ENCODE assay signal across 4 cellular contexts in genomic region chr6:12730809-12731208, GRCh38. TPM values are rescaled to one million over a fixed set of nuclear protein-coding genes. Genes with fewer than 3 reads are reported as not detected.
A peak's percentile ranks its signal among the peaks of the same experiment; 100 is the strongest.
DNase-seq lines count a peak whose midpoint lies in the region; ATAC-seq, FAIRE-seq and TF ChIP-seq lines count a peak whose summit lies in the region.
"Not testable (repeated sequence)": the region's sequence is repeated elsewhere in the genome, so short reads cannot be mapped to it uniquely, and the experiment has no call there.
"Had no signal": no experiment of that assay in that cellular context is flagged by ENCODE, and none has a peak within 500 bp of the region (broad histone marks: within the 10 kb centered on the region; RNA-seq: fewer than 3 reads in every experiment).

No MANE protein-coding gene starts in this region.

- not testable (repeated sequence) for TF ChIP-seq POLR2A in A549 (IDR thresholded peaks at IDR 0.05; ENCODE audit: low read length)

- not testable (repeated sequence) for H3K27ac Mint-ChIP-seq in WTC11

- not testable (repeated sequence) for H3K9me3 ChIP-seq in A549; HEK293 (ENCODE audit: control insufficient read depth, insufficient read depth, low read depth, low read length)

- not testable (repeated sequence) for H3K9me3 Mint-ChIP-seq in WTC11

- not testable (repeated sequence) for H3K36me3 ChIP-seq in HEK293 (ENCODE audit: control insufficient read depth in 2 of 2, insufficient read depth in 1 of 2, low read length in 2 of 2)

- not testable (repeated sequence) for DNase-seq in A549 (ENCODE audit: low read depth in 1 of 2, low spot score in 1 of 2); WTC11 (ENCODE audit: low spot score)

- TF ChIP-seq CTCF in A549 (IDR thresholded peaks at IDR 0.05); HEK293 (tag by site-specific recombination; IDR thresholded peaks at IDR 0.05); WTC11 (IDR thresholded peaks at IDR 0.05): not testable (repeated sequence)

- not testable (repeated sequence) for TF ChIP-seq RAD21 in A549 (conservative IDR thresholded peaks at IDR 0.05 in 1 of 2, IDR thresholded peaks at IDR 0.05 in 1 of 2)

- 54% methylated on average over 2 of the region's 2 CpGs for WGBS in A549 (ENCODE audit: missing lambda C conversion rate)

- POLR2A ChIA-PET in A549 (lab: Yijun Ruan, JAX); HEK293 (lab: Yijun Ruan, JAX): not testable (repeated sequence)
- POLR2A ChIA-PET in WTC11 (lab: Charles Lee) = interaction anchor here (0.6 kb wide), 1 partner anchor 67 kb away, joined by 8 read pairs; no protein-coding TSS in a partner anchor

- H3K36me3 Mint-ChIP-seq in WTC11 = not testable (repeated sequence)

- H3K4me3 Mint-ChIP-seq in WTC11 = not testable (repeated sequence)

- not testable (repeated sequence) for FAIRE-seq in A549 (lab: Jason Lieb, UNC)

- CTCF ChIA-PET in A549 (lab: Yijun Ruan, JAX); HEK293 (lab: Yijun Ruan, JAX); WTC11 (lab: Charles Lee): not testable (repeated sequence)

- not testable (repeated sequence) for H3K27ac ChIP-seq in A549; HEK293 (ENCODE audit: extremely low read depth, low read depth, low read length)

- not testable (repeated sequence) for H3K27me3 Mint-ChIP-seq in WTC11 (ENCODE audit: low read depth)

- not testable (repeated sequence) for H3K4me3 ChIP-seq in A549; HEK293 (ENCODE audit: low read depth, low read length)

- peaks cover 12% of the 10 kb centered on the region for H3K4me1 Mint-ChIP-seq in WTC11

- TF ChIP-seq EP300 in A549 (IDR thresholded peaks at IDR 0.05) = not testable (repeated sequence)

- not testable (repeated sequence) for ATAC-seq in A549, WTC11

- not testable (repeated sequence) for H3K4me2 ChIP-seq in A549

- not testable (repeated sequence) for H3K4me1 ChIP-seq in A549; HEK293 (ENCODE audit: control insufficient read depth, insufficient read depth, low read length)

TF ChIP-seq in A549, 52 proteins besides CTCF, POLR2A, EP300 and RAD21:
- peak; percentile 62 for TF ChIP-seq ZC3H11A (IDR thresholded peaks at IDR 0.05)

TF ChIP-seq in HEK293, 187 proteins besides CTCF, POLR2A, EP300 and RAD21 (continues in another document):
- TF ChIP-seq ZNF560 (tag by site-specific recombination; IDR thresholded peaks at IDR 0.05; ENCODE audit: borderline replicate concordance) (0 out of 2 replicates have a peak, but pooled peaks have one; percentile 41), ZNF510 (tag by site-specific recombination; IDR thresholded peaks at IDR 0.05; ENCODE audit: insufficient replicate concordance) (peak; percentile 49), ZNF426 (tag by site-specific recombination; IDR thresholded peaks at IDR 0.05) (peak; percentile 81), REST (tag by site-specific recombination; IDR thresholded peaks at IDR 0.05) (peak; percentile 68; the same call in 1 of the 2 replicates), ZNF433 (tag by site-specific recombination; IDR thresholded peaks at IDR 0.05; ENCODE audit: low read depth) (peak; percentile 59; the same call in 1 of the 2 replicates), KLF7 (tag by site-specific recombination; IDR thresholded peaks at IDR 0.05; ENCODE audit: borderline replicate concordance) (0 out of 2 replicates have a peak, but pooled peaks have one; percentile 56), GLI2 (tag by site-specific recombination; IDR thresholded peaks at IDR 0.05; ENCODE audit: borderline replicate concordance, low read depth) (peak; percentile 21; the same call in 1 of the 2 replicates), ZNF121 (tag by site-specific recombination; IDR thresholded peaks at IDR 0.05) (0 out of 2 replicates have a peak, but pooled peaks have one; percentile 14), ZFP37 (tag by site-specific recombination; IDR thresholded peaks at IDR 0.05) (peak; percentile 76; the same call in 1 of the 2 replicates)

TF ChIP-seq in WTC11, 78 proteins besides CTCF, POLR2A, EP300 and RAD21:
- peak; percentile 18; the same call in 1 of the 2 replicates for TF ChIP-seq HMGA2 (CRISPR knock-in tag; IDR thresholded peaks at IDR 0.05)

RNA-seq across cellular contexts. Expression of gene PHACTR1, which starts 14.2 kb away (rescaled TPM):
- not detected in 2 replicates for polyA plus RNA-seq in A549 (2011; rRNA removed)
- polyA plus RNA-seq in A549 (2012; cell fraction: cytosol; rRNA removed) = not detected in 2 replicates
- polyA plus RNA-seq in A549 (2012; cell fraction: nucleus; rRNA removed) = 0.01 TPM in 1 of 2 replicates, not detected in the other
- polyA plus RNA-seq in A549 (2017; fragmentation: RNase III; extraction: RNeasy Plus Mini Kit Qiagen cat#74134 plus additional on column Dnase treatment) = 0.07 TPM in 1 of 3 replicates, not detected in the others
- polyA minus RNA-seq in A549 (2011; rRNA and poly(A)+ RNA removed) = not detected in 2 replicates
- 13.5 to 15.5 TPM (median 13.6 TPM) in 3 replicates for total RNA-seq in WTC11 (2021)
- polyA plus RNA-seq: AG04450 had no signal
